ENCODE assay signal across 15 cellular contexts in the genomic region with DNA sequence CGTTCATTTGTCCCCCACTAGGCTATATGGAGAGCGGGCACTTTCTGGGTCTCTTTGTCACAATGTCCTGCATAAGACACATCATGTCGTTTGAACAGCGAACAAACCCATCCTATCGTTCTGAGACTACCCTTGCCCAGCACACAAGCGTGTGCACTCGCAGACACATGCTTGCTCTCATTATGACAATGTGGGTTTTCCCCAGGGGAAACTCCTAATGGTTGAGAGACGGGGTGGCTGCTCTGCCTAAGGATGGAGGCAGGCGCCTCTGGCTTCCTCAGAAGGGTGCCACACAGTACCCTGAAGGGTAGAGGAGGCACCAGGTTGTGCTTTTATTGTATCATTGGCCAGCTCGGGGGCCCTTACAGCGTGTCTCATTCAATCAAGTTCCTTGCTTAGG. TPM values are rescaled to one million over a fixed set of nuclear protein-coding genes. Genes with fewer than 3 reads are reported as not detected.
DNase-seq lines count a peak whose midpoint lies in the region; ATAC-seq and TF ChIP-seq lines count a peak whose summit lies in the region.
"Had no signal": no experiment of that assay in that cellular context is flagged by ENCODE, and none has a peak within 500 bp of the region (broad histone marks: within the 10 kb centered on the region; RNA-seq: fewer than 3 reads in every experiment).

No MANE protein-coding gene starts in this region.

- no peak overlapping the region for H3K4me3 ChIP-seq in ovary
- H3K4me3 ChIP-seq: SJCRH30 had no signal

- H3K36me3 Mint-ChIP-seq in activated CD8-positive, alpha-beta memory T cell treated with anti-CD3 and anti-CD28 coated beads, Interleukin-2, amount 10 ng/mL, durations not matched to agents 7 days and 5 days: no peaks in the 10 kb centered on the region
- peaks cover 3% of the 10 kb centered on the region for H3K36me3 Mint-ChIP-seq in memory B cell
- H3K36me3 Mint-ChIP-seq: activated naive CD8-positive, alpha-beta T cell treated with anti-CD3 and anti-CD28 coated beads, Interleukin-2, amount 10 ng/mL, durations not matched to agents 7 days and 5 days had no signal

- no peak for TF ChIP-seq EP300 in ovary (IDR thresholded peaks at IDR 0.05)

- no peak for DNase-seq in activated CD8-positive, alpha-beta memory T cell treated with anti-CD3 and anti-CD28 coated beads, Interleukin-2, amount 10 ng/mL, durations not matched to agents 7 days and 5 days
- DNase-seq in activated CD8-positive, alpha-beta memory T cell treated with anti-CD3 and anti-CD28 coated beads for 24 hours: no peak
- DNase-seq in memory B cell (ENCODE audit: low spot score in 2 of 2): no peak
- DNase-seq in ovary: no peak
- DNase-seq in pons (ENCODE audit: low spot score): no peak
- DNase-seq: activated naive CD8-positive, alpha-beta T cell treated with anti-CD3 and anti-CD28 coated beads, Interleukin-2, amount 10 ng/mL, durations not matched to agents 7 days and 5 days; cortex of kidney; DND-41; kidney glomerular epithelial cell; nephron progenitor cell; SJCRH30 had no signal

- H3K36me3 ChIP-seq in ovary: no peaks in the 10 kb centered on the region
- H3K36me3 ChIP-seq: SJCRH30 had no signal

- CTCF ChIA-PET in activated CD8-positive, alpha-beta memory T cell treated with anti-CD3 and anti-CD28 coated beads, Interleukin-2, amount 10 ng/mL, durations not matched to agents 7 days and 5 days (lab: Charles Lee): interaction anchor here (3.0 kb wide), 1 partner anchor 12 kb away, joined by 18 read pairs; no protein-coding TSS in a partner anchor

- H3K4me3 Mint-ChIP-seq in activated CD8-positive, alpha-beta memory T cell treated with anti-CD3 and anti-CD28 coated beads, Interleukin-2, amount 10 ng/mL, durations not matched to agents 7 days and 5 days: no peak overlapping the region
- H3K4me3 Mint-ChIP-seq in memory B cell: no peak overlapping the region
- H3K4me3 Mint-ChIP-seq: activated naive CD8-positive, alpha-beta T cell treated with anti-CD3 and anti-CD28 coated beads, Interleukin-2, amount 10 ng/mL, durations not matched to agents 7 days and 5 days; nephron progenitor cell; WTC11 had no signal

- H3K4me1 Mint-ChIP-seq in activated CD8-positive, alpha-beta memory T cell treated with anti-CD3 and anti-CD28 coated beads, Interleukin-2, amount 10 ng/mL, durations not matched to agents 7 days and 5 days: no peaks in the 10 kb centered on the region
- H3K4me1 Mint-ChIP-seq in memory B cell: no peaks in the 10 kb centered on the region
- H3K4me1 Mint-ChIP-seq: activated naive CD8-positive, alpha-beta T cell treated with anti-CD3 and anti-CD28 coated beads, Interleukin-2, amount 10 ng/mL, durations not matched to agents 7 days and 5 days; WTC11 had no signal

- intact Hi-C loops in ovary (cut with DNase I): no loop called here

- no peaks in the 10 kb centered on the region for H3K9me3 Mint-ChIP-seq in activated CD8-positive, alpha-beta memory T cell treated with anti-CD3 and anti-CD28 coated beads, Interleukin-2, amount 10 ng/mL, durations not matched to agents 7 days and 5 days (ENCODE audit: low read depth)
- peaks cover 9% of the 10 kb centered on the region for H3K9me3 Mint-ChIP-seq in memory B cell
- H3K9me3 Mint-ChIP-seq: activated naive CD8-positive, alpha-beta T cell treated with anti-CD3 and anti-CD28 coated beads, Interleukin-2, amount 10 ng/mL, durations not matched to agents 7 days and 5 days had no signal

- ATAC-seq in activated CD8-positive, alpha-beta memory T cell treated with anti-CD3 and anti-CD28 coated beads, Interleukin-2, amount 10 ng/mL, durations not matched to agents 7 days and 5 days: peak; percentile 33
- ATAC-seq in GM19467 (IDR thresholded peaks at IDR 0.05; ENCODE audit: unreplicated experiment): peak; percentile 51
- ATAC-seq in HG03039 (IDR thresholded peaks at IDR 0.05; ENCODE audit: unreplicated experiment): peak; percentile 88
- peak; percentile 56 for ATAC-seq in memory B cell (ENCODE audit: low read depth)
- ATAC-seq in HG02970 (IDR thresholded peaks at IDR 0.05; ENCODE audit: low FRiP score, unreplicated experiment): no peak
- ATAC-seq: WTC11 had no signal

- H3K27me3 Mint-ChIP-seq in activated CD8-positive, alpha-beta memory T cell treated with anti-CD3 and anti-CD28 coated beads, Interleukin-2, amount 10 ng/mL, durations not matched to agents 7 days and 5 days: peaks cover 9% of the 10 kb centered on the region
- peaks cover 8% of the 10 kb centered on the region for H3K27me3 Mint-ChIP-seq in memory B cell

- TF ChIP-seq POLR2A in ovary (IDR thresholded peaks at IDR 0.05): no peak

- H3K27ac Mint-ChIP-seq in activated CD8-positive, alpha-beta memory T cell treated with anti-CD3 and anti-CD28 coated beads, Interleukin-2, amount 10 ng/mL, durations not matched to agents 7 days and 5 days: no peak overlapping the region
- no peak overlapping the region for H3K27ac Mint-ChIP-seq in memory B cell
- H3K27ac Mint-ChIP-seq: activated naive CD8-positive, alpha-beta T cell treated with anti-CD3 and anti-CD28 coated beads, Interleukin-2, amount 10 ng/mL, durations not matched to agents 7 days and 5 days; nephron progenitor cell; WTC11 had no signal

- WGBS in ovary, 3 donors: 93 to 96% (median 95%) methylated on average over 11 of the region's 11 CpGs

- no peak for TF ChIP-seq CTCF in ovary (IDR thresholded peaks at IDR 0.05)

- H3K4me1 ChIP-seq in ovary (ENCODE audit: insufficient read depth): no peaks in the 10 kb centered on the region

- no peak overlapping the region for H3K27ac ChIP-seq in ovary
- H3K27ac ChIP-seq: SJCRH30 had no signal

- no peaks in the 10 kb centered on the region for H3K27me3 ChIP-seq in ovary
- H3K27me3 ChIP-seq: SJCRH30 had no signal

- H3K9me3 ChIP-seq in ovary: no peaks in the 10 kb centered on the region

RNA-seq across cellular contexts. Expression of a gene that starts 51.0 kb away (rescaled TPM):
- not detected for total RNA-seq in activated CD8-positive, alpha-beta memory T cell treated with anti-CD3 and anti-CD28 coated beads, Interleukin-2, amount 10 ng/mL, durations not matched to agents 7 days and 5 days
- 10 to 100 TPM in 1 of 7 donors, 1 to 10 TPM in 6; 1.1 to 11.0 (median 3.9) TPM for total RNA-seq in ovary
- polyA plus RNA-seq in ovary: 10 to 100 TPM in 1 of 2 donors, 1 to 10 TPM in 1; 7.3 to 11.3 TPM
- total RNA-seq: activated naive CD8-positive, alpha-beta T cell treated with anti-CD3 and anti-CD28 coated beads, Interleukin-2, amount 10 ng/mL, durations not matched to agents 7 days and 5 days had no signal
